ENCODE assay signal across 17 cellular contexts in genomic region chr5:139911425-139912120, GRCh38.
"Had no signal": no experiment of that assay in that cellular context is flagged by ENCODE, and none has a peak within 500 bp of the region (broad histone marks: within the 10 kb centered on the region; RNA-seq: fewer than 3 reads in every experiment).

No MANE protein-coding gene starts in this region.

- DNase-seq: activated CD4-positive, alpha-beta T cell treated with anti-CD3 and anti-CD28 coated beads, Interleukin-2, amount 10 ng/mL, durations not matched to agents 7 days and 5 days; activated CD4-positive, CD25-positive, alpha-beta regulatory T cell; activated gamma-delta T cell; activated T-cell treated with anti-CD3 and anti-CD28 coated beads, Interleukin-2, amount 50 U/mL, for 48 hours; amygdala; cerebellar nuclear complex; foreskin melanocyte; heart left ventricle; kidney; left ventricle myocardium superior; mesendoderm; nephron progenitor cell; ovary; T-helper 2 cell; thyroid gland; uterus had no signal

- H3K4me3 ChIP-seq: heart left ventricle, ovary, skin epidermis, thyroid gland, uterus had no signal

- ATAC-seq: heart left ventricle, left ventricle myocardium superior had no signal
